Comparison of ENCODE assay signal across 18 cellular contexts in genomic region chr15:72733941-72734738, GRCh38. TPM values are rescaled to one million over a fixed set of nuclear protein-coding genes. Genes with fewer than 3 reads are reported as not detected.
"Had no signal": no experiment of that assay in that cellular context is flagged by ENCODE, and none has a peak within 500 bp of the region (broad histone marks: within the 10 kb centered on the region; RNA-seq: fewer than 3 reads in every experiment).

No MANE protein-coding gene starts in this region.

- H3K4me3 Mint-ChIP-seq: activated CD8-positive, alpha-beta memory T cell treated with anti-CD3 and anti-CD28 coated beads, Interleukin-2, amount 10 ng/mL, durations not matched to agents 7 days and 5 days; activated T-cell treated with anti-CD3 and anti-CD28 coated beads, Interleukin-2, amount 50 U/mL, for 24 hours had no signal

- ATAC-seq: activated CD4-positive, CD25-positive, alpha-beta regulatory T cell treated with anti-CD3 and anti-CD28 coated beads, Interleukin-2, amount 50 U/mL, for 24 hours; activated CD8-positive, alpha-beta memory T cell treated with anti-CD3 and anti-CD28 coated beads, Interleukin-2, amount 10 ng/mL, durations not matched to agents 7 days and 5 days; heart left ventricle had no signal

- H3K9me3 ChIP-seq: breast epithelium, heart left ventricle, left ventricle myocardium inferior, neutrophil, thyroid gland had no signal

- FAIRE-seq: frontal cortex, small intestine, urothelium cell line had no signal

- DNase-seq: activated CD4-positive, alpha-beta T cell treated with anti-CD3 and anti-CD28 coated beads, Interleukin-2, amount 50 U/mL, for 48 hours; activated CD8-positive, alpha-beta memory T cell treated with anti-CD3 and anti-CD28 coated beads, Interleukin-2, amount 10 ng/mL, durations not matched to agents 7 days and 5 days; activated gamma-delta T cell; activated T-cell treated with anti-CD3 and anti-CD28 coated beads, Interleukin-2, amount 50 U/mL, for 24 hours; aorta; heart left ventricle; islet precursor cell; left ventricle myocardium inferior; small intestine; thyroid gland had no signal

- H3K27ac Mint-ChIP-seq: activated CD8-positive, alpha-beta memory T cell treated with anti-CD3 and anti-CD28 coated beads, Interleukin-2, amount 10 ng/mL, durations not matched to agents 7 days and 5 days; activated T-cell treated with anti-CD3 and anti-CD28 coated beads, Interleukin-2, amount 50 U/mL, for 24 hours had no signal

- H3K4me3 ChIP-seq: breast epithelium, heart left ventricle, left ventricle myocardium inferior, thyroid gland had no signal

- H3K27me3 ChIP-seq: breast epithelium, heart left ventricle, neutrophil, thyroid gland had no signal

- H3K27me3 Mint-ChIP-seq: activated CD8-positive, alpha-beta memory T cell treated with anti-CD3 and anti-CD28 coated beads, Interleukin-2, amount 10 ng/mL, durations not matched to agents 7 days and 5 days; activated T-cell treated with anti-CD3 and anti-CD28 coated beads, Interleukin-2, amount 50 U/mL, for 24 hours had no signal

- H3K27ac ChIP-seq: breast epithelium, heart left ventricle, left ventricle myocardium inferior, neutrophil, thyroid gland had no signal

- H3K9me3 Mint-ChIP-seq: activated T-cell treated with anti-CD3 and anti-CD28 coated beads, Interleukin-2, amount 50 U/mL, for 24 hours had no signal

- H3K4me1 ChIP-seq: breast epithelium, heart left ventricle, left ventricle myocardium inferior, thyroid gland had no signal

RNA-seq across cellular contexts. Expression of gene HIGD2B, which starts 48.2 kb away (rescaled TPM):
- total RNA-seq: aorta; breast epithelium; chondrocyte; left ventricle myocardium inferior; mesenteric fat pad; T-helper 2 cell treated with Interferon-gamma antibody and Interleukin-4, amounts not matched to agents 100 ng/mL and 5 ng/mL, for 36 hours had no signal
- polyA plus RNA-seq: aorta, heart left ventricle, small intestine had no signal
